8 cellular contexts compared by ENCODE assay signal in the genomic region with DNA sequence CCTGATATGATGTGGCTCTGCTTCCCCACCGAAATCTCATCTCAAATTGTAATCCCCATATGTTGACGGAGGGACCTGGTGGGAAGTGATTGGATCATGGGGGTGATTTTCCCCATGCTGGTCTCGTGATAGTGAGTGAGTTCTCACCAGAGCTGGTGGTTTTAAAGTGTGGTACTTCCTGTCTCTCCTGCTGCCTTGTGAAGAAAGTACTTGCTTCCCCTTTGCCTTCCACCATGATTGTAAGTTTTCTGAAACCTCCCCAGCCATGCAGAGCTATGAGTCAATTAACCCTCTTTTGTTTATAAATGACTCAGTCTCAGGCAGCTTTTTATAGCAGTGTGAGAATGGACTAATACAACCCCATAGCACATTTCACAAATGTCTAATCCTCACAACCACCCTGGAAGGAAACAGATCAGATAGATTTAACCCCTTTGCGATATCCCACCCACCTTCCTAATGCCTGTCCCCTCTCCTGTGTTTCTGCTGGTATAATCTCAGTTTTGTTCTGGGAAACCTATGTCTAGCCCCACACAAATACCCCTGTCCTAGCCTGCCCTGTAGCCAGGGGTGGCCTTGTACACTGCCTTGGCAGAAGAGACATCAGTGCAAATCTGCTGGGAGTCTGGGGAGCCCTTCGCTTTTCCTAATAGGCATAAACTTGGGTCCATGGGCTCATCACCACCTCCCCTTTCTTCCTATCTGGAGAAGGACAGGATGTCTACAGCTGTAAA.
DNase-seq lines count a peak whose midpoint lies in the region; ATAC-seq and TF ChIP-seq lines count a peak whose summit lies in the region.

No MANE protein-coding gene starts in this region.

- no peak for TF ChIP-seq CTCF in GM06990 (IDR thresholded peaks at IDR 0.05; ENCODE audit: insufficient read depth, low read length, poor library complexity, severe bottlenecking)

- H3K9me3 Mint-ChIP-seq in activated naive CD8-positive, alpha-beta T cell treated with anti-CD3 and anti-CD28 coated beads, Interleukin-2, amount 50 U/mL, for 24 hours = no peaks in the 10 kb centered on the region

- H3K36me3 ChIP-seq in GM06990 (ENCODE audit: control insufficient read depth, insufficient read depth, low read length) = no peaks in the 10 kb centered on the region
- no peaks in the 10 kb centered on the region for H3K36me3 ChIP-seq in muscle layer of duodenum (ENCODE audit: control insufficient read depth in 1 of 2, insufficient read depth in 2 of 2, low read length in 2 of 2)

- H3K4me3 ChIP-seq in GM06990 (replicated peaks; ENCODE audit: low read depth, low read length) = no peak overlapping the region
- H3K4me3 ChIP-seq in muscle layer of duodenum (ENCODE audit: low read depth in 1 of 2, low read length in 2 of 2) = no peak overlapping the region

- H3K4me1 Mint-ChIP-seq in activated naive CD8-positive, alpha-beta T cell treated with anti-CD3 and anti-CD28 coated beads, Interleukin-2, amount 50 U/mL, for 24 hours = peaks cover 15% of the 10 kb centered on the region

- ATAC-seq in GM21529 (IDR thresholded peaks at IDR 0.05; ENCODE audit: unreplicated experiment) = peak; percentile 92
- peak; percentile 93 for ATAC-seq in activated naive CD8-positive, alpha-beta T cell treated with anti-CD3 and anti-CD28 coated beads, Interleukin-2, amount 50 U/mL, for 24 hours

- H3K27ac ChIP-seq in muscle layer of duodenum (ENCODE audit: low read length) (peak overlapping the region; percentile 33), substantia nigra (ENCODE audit: low read depth, low read length, poor library complexity, severe bottlenecking) (no peak overlapping the region)

- DNase-seq in GM06990 (ENCODE audit: extremely low read depth, insufficient read length) = peak; percentile 62
- peak; percentile 89 for DNase-seq in HT1080 (ENCODE audit: low read depth)
- peak; percentile 13 for DNase-seq in activated naive CD8-positive, alpha-beta T cell treated with anti-CD3 and anti-CD28 coated beads, Interleukin-2, amount 50 U/mL, for 24 hours
- DNase-seq in substantia nigra (lab: John Stamatoyannopoulos, UW) = no peak
- DNase-seq in mucosa of gallbladder (ENCODE audit: low spot score) = no peak
- no peak for DNase-seq in NCI-H1105 (lab: John Stamatoyannopoulos, UW)

- peaks cover 12% of the 10 kb centered on the region for H3K27me3 Mint-ChIP-seq in activated naive CD8-positive, alpha-beta T cell treated with anti-CD3 and anti-CD28 coated beads, Interleukin-2, amount 50 U/mL, for 24 hours

- no peaks in the 10 kb centered on the region for H3K27me3 ChIP-seq in GM06990 (replicated peaks; ENCODE audit: control insufficient read depth, insufficient read depth, low read length)
- H3K27me3 ChIP-seq in muscle layer of duodenum (ENCODE audit: low read depth, low read length) = no peaks in the 10 kb centered on the region

- no peaks in the 10 kb centered on the region for H3K36me3 Mint-ChIP-seq in activated naive CD8-positive, alpha-beta T cell treated with anti-CD3 and anti-CD28 coated beads, Interleukin-2, amount 50 U/mL, for 24 hours (ENCODE audit: low read depth)

- H3K9me3 ChIP-seq in muscle layer of duodenum (ENCODE audit: control insufficient read depth in 1 of 2, low read length in 2 of 2) = no peaks in the 10 kb centered on the region

- H3K4me3 Mint-ChIP-seq in activated naive CD8-positive, alpha-beta T cell treated with anti-CD3 and anti-CD28 coated beads, Interleukin-2, amount 50 U/mL, for 24 hours = peak overlapping the region; percentile 10

- H3K4me1 ChIP-seq in muscle layer of duodenum (ENCODE audit: control insufficient read depth in 1 of 2, insufficient read depth in 2 of 2, low read length in 2 of 2) = peaks cover 12 to 41% of the 10 kb centered on the region in 2 donors

- peak overlapping the region; percentile 80 for H3K27ac Mint-ChIP-seq in activated naive CD8-positive, alpha-beta T cell treated with anti-CD3 and anti-CD28 coated beads, Interleukin-2, amount 50 U/mL, for 24 hours

Comparison
In these comparisons a context has a peak if more than half of its experiments do, and no peak if none do; other contexts are left out.
1. DNase-seq: peak in GM06990 (single experiment), HT1080 (single experiment) and activated naive CD8-positive, alpha-beta T cell treated with anti-CD3 and anti-CD28 coated beads, Interleukin-2, amount 50 U/mL, for 24 hours (single experiment); none in substantia nigra (0 of 49), mucosa of gallbladder (single experiment) and NCI-H1105 (single experiment).